2 cellular contexts compared by ENCODE assay signal in the genomic region with DNA sequence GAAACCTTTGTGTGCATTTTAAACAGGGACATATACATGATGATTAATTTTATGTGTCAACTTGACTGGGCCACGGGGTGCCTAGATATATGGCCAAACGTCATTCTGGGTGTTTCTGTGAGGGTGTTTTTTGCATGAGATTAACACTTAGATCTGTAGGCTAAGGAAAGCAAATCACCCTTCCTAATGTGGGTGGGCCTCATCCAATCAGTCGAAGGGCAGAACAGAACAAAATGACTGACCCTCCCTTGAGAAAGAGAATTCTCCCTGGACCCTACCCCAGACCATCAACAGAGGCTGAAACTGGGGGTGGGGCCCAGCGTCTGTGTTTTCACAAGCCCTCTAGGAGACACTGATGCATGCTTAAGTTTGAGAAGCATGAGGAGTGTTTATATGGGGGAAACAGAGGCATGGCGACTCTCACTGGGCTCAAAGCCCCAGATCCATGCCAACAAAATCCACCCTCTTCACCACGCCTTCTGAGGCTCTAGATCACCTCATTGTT.
TF ChIP-seq lines count a peak whose summit lies in the region.

No MANE protein-coding gene starts in this region.

TF ChIP-seq in HEK293, 187 proteins besides CTCF, POLR2A, EP300 and RAD21:
- peak; percentile 99 for TF ChIP-seq ZNF10 (tag by site-specific recombination; IDR thresholded peaks at IDR 0.05)
- TF ChIP-seq IKZF3 (tag by site-specific recombination; IDR thresholded peaks at IDR 0.05): no peak
- no peak for TF ChIP-seq ZNF658 (tag by site-specific recombination; IDR thresholded peaks at IDR 0.05)
- TF ChIP-seq, protein P1, sequence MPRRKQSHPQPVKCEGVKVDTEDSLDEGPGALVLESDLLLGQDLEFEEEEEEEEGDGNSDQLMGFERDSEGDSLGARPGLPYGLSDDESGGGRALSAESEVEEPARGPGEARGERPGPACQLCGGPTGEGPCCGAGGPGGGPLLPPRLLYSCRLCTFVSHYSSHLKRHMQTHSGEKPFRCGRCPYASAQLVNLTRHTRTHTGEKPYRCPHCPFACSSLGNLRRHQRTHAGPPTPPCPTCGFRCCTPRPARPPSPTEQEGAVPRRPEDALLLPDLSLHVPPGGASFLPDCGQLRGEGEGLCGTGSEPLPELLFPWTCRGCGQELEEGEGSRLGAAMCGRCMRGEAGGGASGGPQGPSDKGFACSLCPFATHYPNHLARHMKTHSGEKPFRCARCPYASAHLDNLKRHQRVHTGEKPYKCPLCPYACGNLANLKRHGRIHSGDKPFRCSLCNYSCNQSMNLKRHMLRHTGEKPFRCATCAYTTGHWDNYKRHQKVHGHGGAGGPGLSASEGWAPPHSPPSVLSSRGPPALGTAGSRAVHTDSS (tag by site-specific recombination; IDR thresholded peaks at IDR 0.05): no peak
- TF ChIP-seq KLF10 (tag by site-specific recombination; IDR thresholded peaks at IDR 0.05): no peak

TF ChIP-seq in H1, 55 proteins besides CTCF, POLR2A, EP300 and RAD21:
- TF ChIP-seq RNF2 (IDR thresholded peaks at IDR 0.05; ENCODE audit: borderline replicate concordance, low read depth, low read length, missing control alignments, poor library complexity, severe bottlenecking) (no peak), KDM1A (IDR thresholded peaks at IDR 0.05; ENCODE audit: borderline replicate concordance, low read length) (0 out of 2 replicates have a peak, but pooled peaks have one; percentile 49)
